In the genomic region with DNA sequence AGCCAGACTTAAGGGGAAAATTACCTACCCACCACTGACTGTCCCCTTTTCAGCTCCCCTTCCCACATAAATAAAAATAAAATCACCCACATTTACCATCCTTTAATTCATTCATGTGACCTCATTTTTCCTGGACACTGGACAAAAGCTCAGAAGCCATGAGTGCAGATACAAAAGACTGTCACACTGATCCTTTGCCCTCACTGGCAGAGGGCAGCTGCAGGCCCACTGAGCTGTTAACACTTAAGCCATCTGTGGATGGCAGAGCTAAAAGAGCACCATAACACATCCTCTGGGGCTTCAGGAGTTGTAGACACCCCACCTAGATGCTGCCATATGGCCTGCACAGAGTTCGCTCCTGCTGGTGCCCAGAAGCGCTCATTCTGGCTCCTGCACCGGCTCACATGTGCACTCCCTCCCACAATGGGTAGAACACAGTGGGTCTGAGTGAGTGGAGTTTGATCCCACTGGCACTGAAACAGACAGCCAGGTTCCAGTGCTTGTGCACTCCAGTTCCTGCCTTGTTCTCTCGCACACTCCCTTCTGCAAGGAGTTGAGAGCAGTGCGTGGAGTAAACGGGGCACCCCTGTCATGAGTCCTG, we compare ENCODE assay signal across 23 cellular contexts. TPM values are rescaled to one million over a fixed set of nuclear protein-coding genes. Genes with fewer than 3 reads are reported as not detected.
DNase-seq lines count a peak whose midpoint lies in the region; ATAC-seq, FAIRE-seq and TF ChIP-seq lines count a peak whose summit lies in the region.
"Had no signal": no experiment of that assay in that cellular context is flagged by ENCODE, and none has a peak within 500 bp of the region (broad histone marks: within the 10 kb centered on the region; RNA-seq: fewer than 3 reads in every experiment).

No MANE protein-coding gene starts in this region.

- FAIRE-seq in HepG2 (lab: Jason Lieb, UNC), result no peak
- FAIRE-seq: islet of Langerhans, RCC 7860 had no signal

- TF ChIP-seq EP300 in HepG2 (IDR thresholded peaks at IDR 0.05; ENCODE audit: low read depth in 2 of 2, low read length in 2 of 2) (no peak), HepG2 (CRISPR knock-in tag; IDR thresholded peaks at IDR 0.05; ENCODE audit: borderline replicate concordance) (no peak)

- H3K4me3 ChIP-seq in liver (ENCODE audit: low read depth in 1 of 3, low read length in 3 of 3) (no peak overlapping the region), HepG2 (replicated peaks in 1 of 3; ENCODE audit: insufficient read depth in 1 of 3, low read depth in 2 of 3, low read length in 3 of 3) (no peak overlapping the region)
- H3K4me3 ChIP-seq: lower lobe of right lung, SK-N-MC, thoracic aorta had no signal

- TF ChIP-seq CTCF in liver (IDR thresholded peaks at IDR 0.05; ENCODE audit: low read depth, low read length, missing input control) (no peak), HepG2 (CRISPR knock-in tag; IDR thresholded peaks at IDR 0.05) (no peak), omental fat pad (IDR thresholded peaks at IDR 0.05) (no peak)

- DNase-seq in HepG2 (ENCODE audit: low spot score) (no peak), midbrain (lab: John Stamatoyannopoulos, UW) (peak; percentile 23), NCI-H187 treated with DMSO at 0.1 percent for 48 hours (lab: John Stamatoyannopoulos, UW) (no peak), omental fat pad (ENCODE audit: low spot score) (no peak), middle frontal gyrus (ENCODE audit: extremely low spot score, low spot score) (no peak)
- DNase-seq: activated effector memory CD4-positive, alpha-beta T cell treated with Interleukin-2 at 50 U/mL for 16 hours; CD8-positive, alpha-beta T cell; DMS53; foreskin fibroblast; GOT3; lower lobe of right lung; naive B cell; NCI-H146; NCI-H2227 treated with DMSO at 0.1 percent for 48 hours; T1000 had no signal

- CTCF ChIA-PET in HepG2 (lab: Yijun Ruan, JAX; ENCODE audit: low intra/inter-chr PET ratio, low total read pairs), result no interaction called here

- H3K9ac ChIP-seq in liver (ENCODE audit: low read depth in 1 of 2, low read length in 2 of 2) (no peak overlapping the region), HepG2 (ENCODE audit: insufficient read depth, low read depth, low read length) (no peak overlapping the region)

- WGBS in liver, result 65% methylated on average over 6 of the region's 6 CpGs
- 86% methylated on average over 6 of the region's 6 CpGs for WGBS in HepG2 (ENCODE audit: low lambda C conversion rate)

- H3K36me3 ChIP-seq in liver (ENCODE audit: control insufficient read depth in 4 of 4, insufficient read depth in 3 of 4, low read depth in 1 of 4, low read length in 3 of 4) (no peaks in the 10 kb centered on the region), HepG2 (replicated peaks in 1 of 2; ENCODE audit: control insufficient read depth in 1 of 2, insufficient read depth in 2 of 2, low read length in 2 of 2) (peaks cover 8 to 35% of the 10 kb centered on the region in 2 experiments)

- H3K9me3 ChIP-seq in liver (ENCODE audit: control insufficient read depth in 4 of 4, low read length in 3 of 4) (no peaks in the 10 kb centered on the region), HepG2 (ENCODE audit: low read length) (no peaks in the 10 kb centered on the region)
- H3K9me3 ChIP-seq: lower lobe of right lung, thoracic aorta had no signal

- TF ChIP-seq RAD21 in liver (IDR thresholded peaks at IDR 0.05), result no peak
- TF ChIP-seq RAD21 in HepG2 (CRISPR knock-in tag; IDR thresholded peaks at IDR 0.05), result no peak

- ATAC-seq in HepG2 (no peak; the same call in 2 of the 3 replicates), omental fat pad (ENCODE audit: low FRiP score) (no peak), GM21619 (IDR thresholded peaks at IDR 0.05; ENCODE audit: unreplicated experiment) (no peak)
- ATAC-seq: CD8-positive, alpha-beta T cell; lower lobe of right lung; sciatic nerve had no signal

- no TSS peak for BruUV-seq in HepG2 (replicated peaks; lab: Mats Ljungman, UMichigan)

- peak overlapping the region in 1 of 2 donors; percentile 60 for H3K27ac ChIP-seq in liver (ENCODE audit: low read depth in 1 of 2, low read length in 2 of 2)
- H3K27ac ChIP-seq in HepG2 (ENCODE audit: extremely low read length, insufficient read depth, low read length), result no peak overlapping the region
- H3K27ac ChIP-seq in angular gyrus (ENCODE audit: low read depth, low read length), result peak overlapping the region; percentile 24
- H3K27ac ChIP-seq: lower lobe of right lung, SK-N-MC, thoracic aorta had no signal

- no peaks in the 10 kb centered on the region for H4K20me1 ChIP-seq in HepG2 (ENCODE audit: insufficient read depth, low read length)

- in situ Hi-C loops in HepG2 (cut with HindIII; ENCODE audit: extremely low pct_ligation_motif_present, low pct_unique_long_range_greater_than_20kb), result no loop called here

- H3K4me2 ChIP-seq in HepG2 (ENCODE audit: low read depth, low read length), result no peak overlapping the region

- POLR2A ChIA-PET in HepG2 (lab: Yijun Ruan, JAX), result no interaction called here

- no peaks in the 10 kb centered on the region for H3K27me3 ChIP-seq in liver (ENCODE audit: control insufficient read depth in 4 of 4, insufficient read depth in 4 of 4, low read length in 3 of 4)
- H3K27me3 ChIP-seq in HepG2 (ENCODE audit: control insufficient read depth in 1 of 2, insufficient read depth in 2 of 2, low read length in 2 of 2), result no peaks in the 10 kb centered on the region

- intact Hi-C loops in HepG2 (cut with micrococcal nuclease; ENCODE audit: unreplicated experiment), result no loop called here

- TF ChIP-seq POLR2A in HepG2 (IDR thresholded peaks at IDR 0.05; ENCODE audit: insufficient read depth in 1 of 2, low read depth in 2 of 2, low read length in 2 of 2), result no peak

- peaks cover 9 to 27% (median 23%) of the 10 kb centered on the region in 4 donors for H3K4me1 ChIP-seq in liver (ENCODE audit: control insufficient read depth in 4 of 4, insufficient read depth in 4 of 4, low read length in 3 of 4)
- peaks cover 19% of the 10 kb centered on the region for H3K4me1 ChIP-seq in HepG2 (ENCODE audit: insufficient read depth, low read length)

- no peak overlapping the region for H2AFZ ChIP-seq in HepG2 (ENCODE audit: low read length)

- peaks cover 17% of the 10 kb centered on the region for H3K79me2 ChIP-seq in HepG2 (ENCODE audit: insufficient read depth, low read length)

TF ChIP-seq in liver, 16 proteins besides CTCF, POLR2A, EP300 and RAD21 (continues in another document):
- peak; percentile 25 to 26 for TF ChIP-seq RXRA (IDR thresholded peaks at IDR 0.05)

RNA-seq across cellular contexts. Expression of a gene that starts 38.8 kb away (rescaled TPM):
- total RNA-seq in liver (1 to 10 TPM; 7.5 to 9.5 TPM), HepG2 (2016; rRNA removed; fragmentation: Illumina TruSeq; extraction: Trizol) (17.4 and 24.3 TPM in 2 replicates), omental fat pad (10 to 100 TPM; 12.7 to 22.7 (median 15.2) TPM)
- polyA plus RNA-seq in liver (1 to 10 TPM; 5.8 to 7.4 TPM), HepG2 (2011; rRNA removed) (32.0 and 40.9 TPM in 2 replicates)
- 24.4 and 37.5 TPM in 2 replicates for total RNA-seq in HepG2 (2016; cell fraction: cytosol; rRNA removed; fragmentation: Illumina TruSeq; extraction: Trizol; ENCODE audit: low read depth)
- 16.8 and 20.8 TPM in 2 replicates for total RNA-seq in HepG2 (2016; cell fraction: insoluble cytoplasmic fraction; rRNA removed; fragmentation: Illumina TruSeq; extraction: Trizol)
- total RNA-seq in HepG2 (2016; cell fraction: membrane; rRNA removed; fragmentation: Illumina TruSeq; extraction: Trizol), result 12.3 and 12.5 TPM in 2 replicates
- 25.1 and 27.9 TPM in 2 replicates for total RNA-seq in HepG2 (2016; cell fraction: nucleus; rRNA removed; fragmentation: Illumina TruSeq; extraction: Trizol)
- 24.9 and 25.8 TPM in 2 replicates for polyA plus RNA-seq in HepG2 (2011; cell fraction: cytosol; rRNA removed)
- polyA plus RNA-seq in HepG2 (2011; cell fraction: nucleus; rRNA removed), result 48.2 and 53.0 TPM in 2 replicates
- 21.6 and 24.3 TPM in 2 replicates for polyA plus RNA-seq in HepG2 (2012)
- 2.8 TPM in 2 replicates for polyA plus RNA-seq in HepG2 (2016; cell fraction: cytosol; fragmentation: Illumina TruSeq; extraction: Trizol; ENCODE audit: low read depth)
- 33.6 and 38.5 TPM in 2 replicates for polyA plus RNA-seq in HepG2 (2016; cell fraction: insoluble cytoplasmic fraction; fragmentation: Illumina TruSeq; extraction: Trizol; ENCODE audit: low read depth)
- 5.3 and 6.3 TPM in 2 replicates for polyA plus RNA-seq in HepG2 (2016; cell fraction: membrane; fragmentation: Illumina TruSeq; extraction: Trizol; ENCODE audit: low read depth)
- 42.7 and 44.8 TPM in 2 replicates for polyA plus RNA-seq in HepG2 (2016; cell fraction: nucleus; fragmentation: Illumina TruSeq; extraction: Trizol; ENCODE audit: insufficient read depth, low read depth)
- polyA minus RNA-seq in HepG2 (2011; rRNA and poly(A)+ RNA removed; ENCODE audit: low replicate concordance), result 107 and 153 TPM in 2 replicates
- 20.9 and 36.0 TPM in 2 replicates for polyA minus RNA-seq in HepG2 (2011; cell fraction: cytosol; rRNA and poly(A)+ RNA removed)
- polyA minus RNA-seq in HepG2 (2011; cell fraction: nucleus; rRNA and poly(A)+ RNA removed), result 46.6 and 50.0 TPM in 2 replicates

RNA-seq across cellular contexts. Expression of a gene that starts 41.4 kb away (rescaled TPM):
- total RNA-seq in liver (10 to 100 TPM; 35.1 to 66.8 TPM), HepG2 (2016; rRNA removed; fragmentation: Illumina TruSeq; extraction: Trizol) (31.4 and 41.5 TPM in 2 replicates), omental fat pad (100 to 1,000 TPM in 2 of 4 donors, 10 to 100 TPM in 2; 83.8 to 153 (median 103) TPM)
- polyA plus RNA-seq in liver (10 to 100 TPM; 20.1 to 21.8 TPM), HepG2 (2011; rRNA removed) (82.0 and 89.1 TPM in 2 replicates)
- total RNA-seq in HepG2 (2016; cell fraction: cytosol; rRNA removed; fragmentation: Illumina TruSeq; extraction: Trizol; ENCODE audit: low read depth), result 21.2 TPM in 2 replicates
- total RNA-seq in HepG2 (2016; cell fraction: insoluble cytoplasmic fraction; rRNA removed; fragmentation: Illumina TruSeq; extraction: Trizol), result 29.0 and 39.7 TPM in 2 replicates
- total RNA-seq in HepG2 (2016; cell fraction: membrane; rRNA removed; fragmentation: Illumina TruSeq; extraction: Trizol), result 19.8 and 21.9 TPM in 2 replicates
- total RNA-seq in HepG2 (2016; cell fraction: nucleus; rRNA removed; fragmentation: Illumina TruSeq; extraction: Trizol), result 49.0 and 49.2 TPM in 2 replicates
- 59.3 and 68.4 TPM in 2 replicates for polyA plus RNA-seq in HepG2 (2011; cell fraction: cytosol; rRNA removed)
- polyA plus RNA-seq in HepG2 (2011; cell fraction: nucleus; rRNA removed), result 264 and 302 TPM in 2 replicates
- 34.0 and 40.7 TPM in 2 replicates for polyA plus RNA-seq in HepG2 (2012)
- 8.0 and 8.4 TPM in 2 replicates for polyA plus RNA-seq in HepG2 (2016; cell fraction: cytosol; fragmentation: Illumina TruSeq; extraction: Trizol; ENCODE audit: low read depth)
- 33.8 and 35.7 TPM in 2 replicates for polyA plus RNA-seq in HepG2 (2016; cell fraction: insoluble cytoplasmic fraction; fragmentation: Illumina TruSeq; extraction: Trizol; ENCODE audit: low read depth)
- 11.6 and 14.5 TPM in 2 replicates for polyA plus RNA-seq in HepG2 (2016; cell fraction: membrane; fragmentation: Illumina TruSeq; extraction: Trizol; ENCODE audit: low read depth)
- 101 and 109 TPM in 2 replicates for polyA plus RNA-seq in HepG2 (2016; cell fraction: nucleus; fragmentation: Illumina TruSeq; extraction: Trizol; ENCODE audit: insufficient read depth, low read depth)
- 181 and 249 TPM in 2 replicates for polyA minus RNA-seq in HepG2 (2011; rRNA and poly(A)+ RNA removed; ENCODE audit: low replicate concordance)
- 23.0 and 27.8 TPM in 2 replicates for polyA minus RNA-seq in HepG2 (2011; cell fraction: cytosol; rRNA and poly(A)+ RNA removed)
- 142 and 155 TPM in 2 replicates for polyA minus RNA-seq in HepG2 (2011; cell fraction: nucleus; rRNA and poly(A)+ RNA removed)
